ENCODE assay signal across 19 cellular contexts in genomic region chr7:87517136-87517805, GRCh38. TPM values are rescaled to one million over a fixed set of nuclear protein-coding genes. Genes with fewer than 3 reads are reported as not detected.
A peak's percentile ranks its signal among the peaks of the same experiment; 100 is the strongest.
DNase-seq lines count a peak whose midpoint lies in the region; ATAC-seq and TF ChIP-seq lines count a peak whose summit lies in the region.
"Had no signal": no experiment of that assay in that cellular context is flagged by ENCODE, and none has a peak within 500 bp of the region (broad histone marks: within the 10 kb centered on the region; RNA-seq: fewer than 3 reads in every experiment).

No MANE protein-coding gene starts in this region.

- H3K27ac ChIP-seq in adrenal gland, result peak overlapping the region in 3 of 5 donors; percentile 28 to 58 (median 50)
- no peak overlapping the region for H3K27ac ChIP-seq in sigmoid colon
- H3K27ac ChIP-seq: foreskin keratinocyte, transverse colon had no signal

- H3K36me3 ChIP-seq in adrenal gland (replicated peaks in 1 of 2), result peaks cover 0 to 8% of the 10 kb centered on the region in 2 donors
- no peaks in the 10 kb centered on the region for H3K36me3 ChIP-seq in sigmoid colon
- H3K36me3 ChIP-seq: transverse colon had no signal

- ATAC-seq in HG02642 (IDR thresholded peaks at IDR 0.05; ENCODE audit: poor library complexity, unreplicated experiment) (no peak), HG03039 (IDR thresholded peaks at IDR 0.05; ENCODE audit: unreplicated experiment) (no peak)
- ATAC-seq: foreskin keratinocyte; left colon; stimulated activated naive B cell treated with anti-CD40 and anti-IgM and Interleukin-4, amounts not matched to agents 10 μg/mL and 1 μg/mL and 100 μg/mL, for 72 hours had no signal

- intact Hi-C loops in adrenal gland (cut with DNase I) (no loop called here), sigmoid colon (cut with DNase I) (no loop called here)

- DNase-seq in EH (ENCODE audit: low read depth) (peak; percentile 20), M059J (ENCODE audit: low read depth) (peak; percentile 35), adrenal gland (no peak), glomerular visceral epithelial cell (ENCODE audit: extremely low spot score) (peak; percentile 12), NCI-H128 (lab: John Stamatoyannopoulos, UW; ENCODE audit: unreplicated experiment) (no peak), sigmoid colon (no peak)
- DNase-seq: ACHN; activated CD4-positive, alpha-beta T cell treated with anti-CD3 and anti-CD28 coated beads, Interleukin-2, amount 10 ng/mL, durations not matched to agents 24 days and 14 days; activated CD8-positive, alpha-beta memory T cell treated with anti-CD3 and anti-CD28 coated beads, Interleukin-2, amount 50 U/mL, for 48 hours; aorta; CD4-positive, CD25-positive, alpha-beta regulatory T cell; DMS53; left colon; NCI-H1436; stimulated activated naive B cell treated with anti-CD40 and anti-IgM and Interleukin-4, amounts not matched to agents 10 μg/mL and 1 μg/mL and 100 μg/mL, for 72 hours; transverse colon had no signal

- TF ChIP-seq EP300 in sigmoid colon (IDR thresholded peaks at IDR 0.05), result no peak

- no peak for TF ChIP-seq CTCF in adrenal gland (IDR thresholded peaks at IDR 0.05)
- no peak for TF ChIP-seq CTCF in sigmoid colon (IDR thresholded peaks at IDR 0.05)

- 59 to 68% (median 65%) methylated on average over 3 of the region's 3 CpGs for WGBS in adrenal gland, 4 donors
- 85 to 91% methylated on average over 3 of the region's 3 CpGs for WGBS in sigmoid colon, 2 donors

- TF ChIP-seq POLR2A in adrenal gland (IDR thresholded peaks at IDR 0.05) (no peak), sigmoid colon (IDR thresholded peaks at IDR 0.05) (no peak)

- H3K4me3 ChIP-seq in adrenal gland, result no peak overlapping the region
- H3K4me3 ChIP-seq in sigmoid colon, result no peak overlapping the region
- H3K4me3 ChIP-seq: transverse colon had no signal

- H3K4me1 ChIP-seq in adrenal gland (replicated peaks in 1 of 2) (peaks cover 7 to 18% of the 10 kb centered on the region in 2 donors), sigmoid colon (no peaks in the 10 kb centered on the region)
- H3K4me1 ChIP-seq: foreskin keratinocyte, transverse colon had no signal

- no peaks in the 10 kb centered on the region for H3K9me3 ChIP-seq in adrenal gland (replicated peaks in 1 of 3)
- H3K9me3 ChIP-seq in sigmoid colon, result no peaks in the 10 kb centered on the region
- H3K9me3 ChIP-seq: transverse colon had no signal

- H3K27me3 ChIP-seq in adrenal gland (no peaks in the 10 kb centered on the region), sigmoid colon (no peaks in the 10 kb centered on the region)
- H3K27me3 ChIP-seq: foreskin keratinocyte, transverse colon had no signal

RNA-seq across cellular contexts. Expression of gene ABCB4, which starts 41.8 kb away (rescaled TPM):
- total RNA-seq in M059J (2014; rRNA removed; shearing (Covaris generic)), result 3.8 and 4.6 TPM in 2 replicates
- total RNA-seq in adrenal gland (10 to 100 TPM in 6 of 8 donors, 1 to 10 TPM in 2; 6.8 to 62.6 (median 11.9) TPM), sigmoid colon (1 to 10 TPM in 3 of 4 donors, under 1 TPM in 1; 0.49 to 1.4 (median 1.1) TPM)
- polyA plus RNA-seq in adrenal gland (10 to 100 TPM; 28.6 to 60.9 (median 34.3) TPM), sigmoid colon (1 to 10 TPM in 1 of 3 donors, under 1 TPM in 1, not detected in 1; 0.23 to 3.5 TPM)
- total RNA-seq: activated CD4-positive, alpha-beta T cell treated with anti-CD3 and anti-CD28 coated beads, Interleukin-2, amount 10 ng/mL, durations not matched to agents 24 days and 14 days; CD4-positive, CD25-positive, alpha-beta regulatory T cell; foreskin keratinocyte had no signal
- polyA plus RNA-seq: CD4-positive, CD25-positive, alpha-beta regulatory T cell had no signal

Comparison
In these comparisons a context has a peak if more than half of its experiments do, and no peak if none do; other contexts are left out.
1. DNase-seq: peak in EH (single experiment), M059J (single experiment) and glomerular visceral epithelial cell (single experiment); none in adrenal gland (0 of 7), NCI-H128 (single experiment) and sigmoid colon (single experiment).
2. H3K27ac ChIP-seq: peak in adrenal gland (3 of 5); none in sigmoid colon (0 of 4).